Comparison of ENCODE assay signal across 8 cellular contexts in the genomic region with DNA sequence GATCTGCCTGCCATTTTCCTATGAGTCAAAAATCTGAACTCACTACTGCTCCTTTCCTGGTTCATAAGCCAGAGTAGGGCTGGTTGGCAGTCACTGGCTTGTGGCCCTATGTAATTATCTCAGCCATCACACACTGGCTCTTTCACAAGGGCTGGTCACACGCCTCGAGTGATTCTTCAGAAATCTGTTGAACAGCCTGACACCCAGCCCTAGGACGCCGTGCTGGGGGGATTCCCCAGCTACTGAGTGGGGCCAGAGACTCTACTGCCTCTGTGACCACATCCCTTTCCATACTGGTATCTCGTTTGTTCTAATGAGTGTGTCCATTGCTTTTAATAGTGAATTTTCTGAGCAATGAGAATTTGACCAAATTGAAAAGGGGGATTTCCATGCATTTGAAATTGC. TPM values are rescaled to one million over a fixed set of nuclear protein-coding genes. Genes with fewer than 3 reads are reported as not detected.
DNase-seq lines count a peak whose midpoint lies in the region; ATAC-seq and TF ChIP-seq lines count a peak whose summit lies in the region.

No MANE protein-coding gene starts in this region.

- H3K9me2 ChIP-seq in GM23338 (ENCODE audit: insufficient read depth): no peaks in the 10 kb centered on the region

- no peak overlapping the region for H3K4me2 ChIP-seq in GM23338

- no peak overlapping the region for H3K4me3 Mint-ChIP-seq in GM23338

- H3K79me2 ChIP-seq in GM23338 (replicated peaks; ENCODE audit: insufficient read depth): 0 out of 2 replicates have a peak, but pooled peaks cover under 1% of the 10 kb centered on the region

- no peaks in the 10 kb centered on the region for H3K9me3 Mint-ChIP-seq in GM23338

- no peaks in the 10 kb centered on the region for H3K4me1 Mint-ChIP-seq in GM23338

- DNase-seq in foreskin melanocyte: peak; percentile 35
- DNase-seq in GM23338 (ENCODE audit: low spot score): no peak
- DNase-seq in right cardiac atrium: no peak
- no peak for DNase-seq in GM03348 (ENCODE audit: low spot score)
- DNase-seq in transverse colon: no peak

- no peak for TF ChIP-seq POLR2A in transverse colon (IDR thresholded peaks at IDR 0.05)

- peaks cover 4% of the 10 kb centered on the region; the same call in 1 of the 2 replicates for H3F3A ChIP-seq in GM23338 (replicated peaks; ENCODE audit: low read depth)

- ATAC-seq in GM18499 (IDR thresholded peaks at IDR 0.05; ENCODE audit: insufficient read depth, unreplicated experiment): peak; percentile 85
- peak; percentile 94 for ATAC-seq in GM19467 (IDR thresholded peaks at IDR 0.05; ENCODE audit: unreplicated experiment)
- peak; percentile 95 for ATAC-seq in HG03196 (IDR thresholded peaks at IDR 0.05; ENCODE audit: unreplicated experiment)
- ATAC-seq in GM23338: no peak
- ATAC-seq in right cardiac atrium: no peak

- in situ Hi-C loops in transverse colon (cut with MboI; ENCODE audit: low pct_ligation_motif_present in 1 of 4, low pct_unique_long_range_greater_than_20kb in 1 of 4, low sequenced_read_pairs in 3 of 4): loop anchor here in 1 of 4 donors (10.0 kb wide), 1 partner anchor 168 kb away; no protein-coding TSS in a partner anchor

- H3K36me3 ChIP-seq in GM23338 (ENCODE audit: insufficient read depth) (peaks cover 34% of the 10 kb centered on the region), transverse colon (peaks cover 0 to 60% (median 23%) of the 10 kb centered on the region in 4 donors)

- H3K36me3 Mint-ChIP-seq in GM23338 (ENCODE audit: low read depth): peaks cover 72% of the 10 kb centered on the region

- H3K27ac Mint-ChIP-seq in GM23338: no peak overlapping the region

- intact Hi-C loops in right cardiac atrium (cut with DNase I) (no loop called here), transverse colon (cut with DNase I; ENCODE audit: low total_unique reads) (no loop called here)

- no peaks in the 10 kb centered on the region for H3K4me1 ChIP-seq in GM23338 (ENCODE audit: insufficient read depth)
- H3K4me1 ChIP-seq in right cardiac atrium (ENCODE audit: control insufficient read depth, insufficient read depth, low read length): no peaks in the 10 kb centered on the region
- H3K4me1 ChIP-seq in transverse colon: no peaks in the 10 kb centered on the region

- peaks cover 3% of the 10 kb centered on the region for H3K27me3 Mint-ChIP-seq in GM23338 (ENCODE audit: insufficient read depth, low read depth, poor library complexity)

- TF ChIP-seq EP300 in transverse colon (IDR thresholded peaks at IDR 0.05; ENCODE audit: low read depth): no peak

- no peak overlapping the region for H3K27ac ChIP-seq in GM23338 (ENCODE audit: low read depth)
- no peak overlapping the region for H3K27ac ChIP-seq in right cardiac atrium (ENCODE audit: low read length)
- H3K27ac ChIP-seq in transverse colon: no peak overlapping the region

- H3K9me3 ChIP-seq in right cardiac atrium (ENCODE audit: control insufficient read depth, low read length) (no peaks in the 10 kb centered on the region), transverse colon (no peaks in the 10 kb centered on the region)

- 42% methylated on average over 5 of the region's 5 CpGs for WGBS in right cardiac atrium
- 56 to 70% methylated on average over 3 to 5 of the region's 5 CpGs for WGBS in transverse colon (ENCODE audit: low coverage in 1 of 2), 2 donors

- H2AFZ ChIP-seq in GM23338: no peak overlapping the region

- peaks cover 7% of the 10 kb centered on the region; the same call in 1 of the 2 replicates for H4K20me1 ChIP-seq in GM23338 (replicated peaks; ENCODE audit: insufficient read depth)

- no peaks in the 10 kb centered on the region for H3K27me3 ChIP-seq in GM23338 (ENCODE audit: insufficient read depth)
- H3K27me3 ChIP-seq in right cardiac atrium (ENCODE audit: control insufficient read depth, insufficient read depth): no peaks in the 10 kb centered on the region
- H3K27me3 ChIP-seq in transverse colon: no peaks in the 10 kb centered on the region

- H3K4me3 ChIP-seq in GM23338 (no peak overlapping the region), right cardiac atrium (ENCODE audit: low read length) (no peak overlapping the region), transverse colon (no peak overlapping the region)

- TF ChIP-seq CTCF in GM23338 (conservative IDR thresholded peaks at IDR 0.05; ENCODE audit: low read depth in 2 of 2) (no peak), transverse colon (IDR thresholded peaks at IDR 0.05) (no peak)

TF ChIP-seq in GM23338, 12 proteins besides CTCF, POLR2A, EP300 and RAD21 (continues in another document):
- no peak for TF ChIP-seq EZH2 (IDR thresholded peaks at IDR 0.05; ENCODE audit: low read depth, unreplicated experiment)
- TF ChIP-seq STAT1 (IDR thresholded peaks at IDR 0.05; ENCODE audit: unreplicated experiment): no peak
- no peak for TF ChIP-seq ZNF331 (CRISPR knock-in tag; IDR thresholded peaks at IDR 0.05; ENCODE audit: low read depth)
- TF ChIP-seq, protein P1, sequence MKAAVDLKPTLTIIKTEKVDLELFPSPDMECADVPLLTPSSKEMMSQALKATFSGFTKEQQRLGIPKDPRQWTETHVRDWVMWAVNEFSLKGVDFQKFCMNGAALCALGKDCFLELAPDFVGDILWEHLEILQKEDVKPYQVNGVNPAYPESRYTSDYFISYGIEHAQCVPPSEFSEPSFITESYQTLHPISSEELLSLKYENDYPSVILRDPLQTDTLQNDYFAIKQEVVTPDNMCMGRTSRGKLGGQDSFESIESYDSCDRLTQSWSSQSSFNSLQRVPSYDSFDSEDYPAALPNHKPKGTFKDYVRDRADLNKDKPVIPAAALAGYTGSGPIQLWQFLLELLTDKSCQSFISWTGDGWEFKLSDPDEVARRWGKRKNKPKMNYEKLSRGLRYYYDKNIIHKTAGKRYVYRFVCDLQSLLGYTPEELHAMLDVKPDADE (IDR thresholded peaks at IDR 0.05): no peak
- no peak for TF ChIP-seq NANOG (IDR thresholded peaks at IDR 0.05; ENCODE audit: borderline replicate concordance)
- no peak for TF ChIP-seq JUNB (IDR thresholded peaks at IDR 0.05; ENCODE audit: unreplicated experiment)
- TF ChIP-seq, protein P2, sequence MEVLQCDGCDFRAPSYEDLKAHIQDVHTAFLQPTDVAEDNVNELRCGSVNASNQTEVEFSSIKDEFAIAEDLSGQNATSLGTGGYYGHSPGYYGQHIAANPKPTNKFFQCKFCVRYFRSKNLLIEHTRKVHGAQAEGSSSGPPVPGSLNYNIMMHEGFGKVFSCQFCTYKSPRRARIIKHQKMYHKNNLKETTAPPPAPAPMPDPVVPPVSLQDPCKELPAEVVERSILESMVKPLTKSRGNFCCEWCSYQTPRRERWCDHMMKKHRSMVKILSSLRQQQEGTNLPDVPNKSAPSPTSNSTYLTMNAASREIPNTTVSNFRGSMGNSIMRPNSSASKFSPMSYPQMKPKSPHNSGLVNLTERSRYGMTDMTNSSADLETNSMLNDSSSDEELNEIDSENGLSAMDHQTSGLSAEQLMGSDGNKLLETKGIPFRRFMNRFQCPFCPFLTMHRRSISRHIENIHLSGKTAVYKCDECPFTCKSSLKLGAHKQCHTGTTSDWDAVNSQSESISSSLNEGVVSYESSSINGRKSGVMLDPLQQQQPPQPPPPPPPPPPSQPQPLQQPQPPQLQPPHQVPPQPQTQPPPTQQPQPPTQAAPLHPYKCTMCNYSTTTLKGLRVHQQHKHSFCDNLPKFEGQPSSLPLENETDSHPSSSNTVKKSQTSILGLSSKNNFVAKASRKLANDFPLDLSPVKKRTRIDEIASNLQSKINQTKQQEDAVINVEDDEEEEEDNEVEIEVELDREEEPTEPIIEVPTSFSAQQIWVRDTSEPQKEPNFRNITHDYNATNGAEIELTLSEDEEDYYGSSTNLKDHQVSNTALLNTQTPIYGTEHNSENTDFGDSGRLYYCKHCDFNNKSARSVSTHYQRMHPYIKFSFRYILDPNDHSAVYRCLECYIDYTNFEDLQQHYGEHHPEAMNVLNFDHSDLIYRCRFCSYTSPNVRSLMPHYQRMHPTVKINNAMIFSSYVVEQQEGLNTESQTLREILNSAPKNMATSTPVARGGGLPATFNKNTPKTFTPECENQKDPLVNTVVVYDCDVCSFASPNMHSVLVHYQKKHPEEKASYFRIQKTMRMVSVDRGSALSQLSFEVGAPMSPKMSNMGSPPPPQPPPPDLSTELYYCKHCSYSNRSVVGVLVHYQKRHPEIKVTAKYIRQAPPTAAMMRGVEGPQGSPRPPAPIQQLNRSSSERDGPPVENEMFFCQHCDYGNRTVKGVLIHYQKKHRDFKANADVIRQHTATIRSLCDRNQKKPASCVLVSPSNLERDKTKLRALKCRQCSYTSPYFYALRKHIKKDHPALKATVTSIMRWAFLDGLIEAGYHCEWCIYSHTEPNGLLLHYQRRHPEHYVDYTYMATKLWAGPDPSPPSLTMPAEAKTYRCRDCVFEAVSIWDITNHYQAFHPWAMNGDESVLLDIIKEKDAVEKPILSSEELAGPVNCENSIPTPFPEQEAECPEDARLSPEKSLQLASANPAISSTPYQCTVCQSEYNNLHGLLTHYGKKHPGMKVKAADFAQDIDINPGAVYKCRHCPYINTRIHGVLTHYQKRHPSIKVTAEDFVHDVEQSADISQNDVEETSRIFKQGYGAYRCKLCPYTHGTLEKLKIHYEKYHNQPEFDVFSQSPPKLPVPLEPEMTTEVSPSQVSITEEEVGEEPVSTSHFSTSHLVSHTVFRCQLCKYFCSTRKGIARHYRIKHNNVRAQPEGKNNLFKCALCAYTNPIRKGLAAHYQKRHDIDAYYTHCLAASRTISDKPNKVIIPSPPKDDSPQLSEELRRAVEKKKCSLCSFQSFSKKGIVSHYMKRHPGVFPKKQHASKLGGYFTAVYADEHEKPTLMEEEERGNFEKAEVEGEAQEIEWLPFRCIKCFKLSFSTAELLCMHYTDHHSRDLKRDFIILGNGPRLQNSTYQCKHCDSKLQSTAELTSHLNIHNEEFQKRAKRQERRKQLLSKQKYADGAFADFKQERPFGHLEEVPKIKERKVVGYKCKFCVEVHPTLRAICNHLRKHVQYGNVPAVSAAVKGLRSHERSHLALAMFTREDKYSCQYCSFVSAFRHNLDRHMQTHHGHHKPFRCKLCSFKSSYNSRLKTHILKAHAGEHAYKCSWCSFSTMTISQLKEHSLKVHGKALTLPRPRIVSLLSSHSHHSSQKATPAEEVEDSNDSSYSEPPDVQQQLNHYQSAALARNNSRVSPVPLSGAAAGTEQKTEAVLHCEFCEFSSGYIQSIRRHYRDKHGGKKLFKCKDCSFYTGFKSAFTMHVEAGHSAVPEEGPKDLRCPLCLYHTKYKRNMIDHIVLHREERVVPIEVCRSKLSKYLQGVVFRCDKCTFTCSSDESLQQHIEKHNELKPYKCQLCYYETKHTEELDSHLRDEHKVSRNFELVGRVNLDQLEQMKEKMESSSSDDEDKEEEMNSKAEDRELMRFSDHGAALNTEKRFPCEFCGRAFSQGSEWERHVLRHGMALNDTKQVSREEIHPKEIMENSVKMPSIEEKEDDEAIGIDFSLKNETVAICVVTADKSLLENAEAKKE (CRISPR knock-in tag; IDR thresholded peaks at IDR 0.05): no peak
- no peak for TF ChIP-seq POLR2AphosphoS5 (IDR thresholded peaks at IDR 0.05; ENCODE audit: low read depth)
- no peak for TF ChIP-seq CREB1 (CRISPR knock-in tag; IDR thresholded peaks at IDR 0.05; ENCODE audit: low read depth)

RNA-seq across cellular contexts. Expression of a gene that starts 45.8 kb away (rescaled TPM):
- total RNA-seq in GM23338 (2014; rRNA removed; shearing (Covaris generic)): 0.19 and 0.87 TPM in 2 replicates
- polyA plus RNA-seq in GM23338 (2016; fragmentation: Nextera tagmentation; extraction: Ambion mirVana): 0.21 and 0.29 TPM in 2 replicates
- under 1 TPM; 0.23 to 0.70 (median 0.40) TPM for total RNA-seq in right cardiac atrium
- 0.20 TPM for polyA plus RNA-seq in right cardiac atrium
- total RNA-seq in transverse colon: 1 to 10 TPM in 1 of 4 donors, under 1 TPM in 2, not detected in 1; 0.27 to 1.2 (median 0.95) TPM

Comparison
In these comparisons a context has a peak if more than half of its experiments do, and no peak if none do; other contexts are left out.
1. ATAC-seq: peak in GM18499 (single experiment), GM19467 (single experiment) and HG03196 (single experiment); none in GM23338 (single experiment) and right cardiac atrium (0 of 2).